Comparison of ENCODE assay signal across 8 cellular contexts in the genomic region with DNA sequence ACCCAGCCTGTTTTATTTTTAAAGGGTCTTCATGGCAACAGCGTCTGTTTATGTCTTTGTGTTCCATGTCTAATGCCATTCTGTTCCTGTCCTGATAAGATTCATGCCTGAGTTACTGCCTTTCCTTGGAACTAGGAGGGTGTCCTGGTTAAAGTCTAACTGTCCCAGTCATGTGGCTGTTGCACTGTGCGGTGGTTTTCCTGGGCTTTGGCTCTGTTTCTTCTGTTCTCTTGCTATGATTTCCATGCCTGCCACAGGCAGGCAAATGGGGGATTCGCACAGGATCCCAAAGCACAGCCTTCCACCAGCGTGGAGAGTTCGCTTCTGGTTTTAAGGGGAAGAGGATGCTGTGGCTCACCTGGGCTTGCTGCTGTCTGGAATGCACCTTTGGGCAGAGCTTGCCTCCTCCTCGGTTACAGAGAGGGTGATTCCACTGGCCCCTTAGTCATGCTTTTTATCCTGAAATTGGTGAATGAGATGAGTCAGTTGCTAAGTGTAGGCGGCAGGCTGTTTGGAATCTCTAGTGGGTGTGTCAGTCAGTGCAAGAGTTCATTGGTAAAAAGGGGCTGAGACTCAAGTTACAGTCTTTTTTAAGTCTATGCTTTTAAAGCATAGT.
DNase-seq lines count a peak whose midpoint lies in the region; ATAC-seq, FAIRE-seq and TF ChIP-seq lines count a peak whose summit lies in the region.

No MANE protein-coding gene starts in this region.

- H3K36me3 ChIP-seq in ACC112 (ENCODE audit: insufficient read depth, low read length) (no peaks in the 10 kb centered on the region), adrenal gland (replicated peaks in 1 of 2) (no peaks in the 10 kb centered on the region), small intestine (ENCODE audit: control insufficient read depth in 2 of 2, insufficient read depth in 2 of 2, low read length in 2 of 2) (peaks cover 0 to 3% of the 10 kb centered on the region in 2 donors)

- H3K9me3 ChIP-seq in adrenal gland (replicated peaks in 1 of 3) (no peaks in the 10 kb centered on the region), right cardiac atrium (ENCODE audit: control insufficient read depth, low read length) (no peaks in the 10 kb centered on the region), small intestine (ENCODE audit: control insufficient read depth, low read depth) (no peaks in the 10 kb centered on the region)

- TF ChIP-seq CTCF in HFF-Myc (IDR thresholded peaks at IDR 0.05; ENCODE audit: low read depth, low read length, missing control alignments) (no peak), adrenal gland (IDR thresholded peaks at IDR 0.05) (no peak), GM10248 (IDR thresholded peaks at IDR 0.05; ENCODE audit: control extremely low read depth, extremely low read depth, low read depth, missing control alignments) (no peak)

- DNase-seq in HFF-Myc (ENCODE audit: extremely low read depth, low read depth) (peak; percentile 78), adrenal gland (peak in 6 of 7 donors; percentile 58 to 77 (median 66)), right cardiac atrium (no peak), small intestine (peak; percentile 89), NCI-H1092 (lab: John Stamatoyannopoulos, UW) (no peak), GM10248 (ENCODE audit: extremely low spot score) (no peak)

- TF ChIP-seq POLR2A in adrenal gland (IDR thresholded peaks at IDR 0.05): no peak

- H3K27me3 ChIP-seq in ACC112 (ENCODE audit: insufficient read depth, low read length) (no peaks in the 10 kb centered on the region), adrenal gland (no peaks in the 10 kb centered on the region), right cardiac atrium (ENCODE audit: control insufficient read depth, insufficient read depth) (no peaks in the 10 kb centered on the region), small intestine (ENCODE audit: control insufficient read depth in 2 of 2, insufficient read depth in 2 of 2, low read length in 2 of 2) (no peaks in the 10 kb centered on the region)

- POLR2A ChIA-PET in GM10248 (lab: Yijun Ruan, JAX): no interaction called here

- CTCF ChIA-PET in GM10248 (lab: Yijun Ruan, JAX): interaction anchor here (21.9 kb wide), 1 partner anchor 11 kb away, joined by 276 read pairs; no protein-coding TSS in a partner anchor

- WGBS in adrenal gland, 4 donors: 31 to 46% (median 40%) methylated on average over 7 of the region's 7 CpGs
- WGBS in right cardiac atrium: 31% methylated on average over 7 of the region's 7 CpGs
- 11 to 38% (median 27%) methylated on average over 7 of the region's 7 CpGs for WGBS in small intestine, 3 donors

- intact Hi-C loops in adrenal gland (cut with DNase I) (no loop called here), right cardiac atrium (cut with DNase I) (no loop called here)

- H3K4me3 ChIP-seq in ACC112 (ENCODE audit: low read depth, low read length): no peak overlapping the region
- no peak overlapping the region for H3K4me3 ChIP-seq in HFF-Myc (replicated peaks; ENCODE audit: low read depth, low read length)
- no peak overlapping the region for H3K4me3 ChIP-seq in adrenal gland
- H3K4me3 ChIP-seq in right cardiac atrium (ENCODE audit: low read length): no peak overlapping the region
- H3K4me3 ChIP-seq in small intestine (ENCODE audit: low read depth in 1 of 2, low read length in 2 of 2): no peak overlapping the region

- no peak overlapping the region for H2AFZ ChIP-seq in ACC112 (ENCODE audit: low read length, unreplicated experiment)

- no peaks in the 10 kb centered on the region for H3K79me2 ChIP-seq in ACC112 (ENCODE audit: control insufficient read depth, insufficient read depth, low read length, unreplicated experiment)

- FAIRE-seq in small intestine (lab: Jason Lieb, UNC): no peak

- H3K27ac ChIP-seq in ACC112 (ENCODE audit: low read depth, low read length): peak overlapping the region; percentile 59
- H3K27ac ChIP-seq in adrenal gland: peak overlapping the region in 3 of 5 donors; percentile 13 to 58 (median 39)
- peak overlapping the region; percentile 50 for H3K27ac ChIP-seq in right cardiac atrium (ENCODE audit: low read length)
- H3K27ac ChIP-seq in small intestine (ENCODE audit: low read depth in 1 of 2, low read length in 1 of 2): peak overlapping the region; percentile 93 to 95

- peak; percentile 79 to 86 for ATAC-seq in right cardiac atrium
- no peak for ATAC-seq in HG02642 (IDR thresholded peaks at IDR 0.05; ENCODE audit: poor library complexity, unreplicated experiment)

- H3K4me1 ChIP-seq in ACC112 (ENCODE audit: control insufficient read depth, insufficient read depth, low read length, unreplicated experiment) (peaks cover 10% of the 10 kb centered on the region), adrenal gland (replicated peaks in 1 of 2) (peaks cover 0 to 15% of the 10 kb centered on the region in 2 donors), right cardiac atrium (ENCODE audit: control insufficient read depth, insufficient read depth, low read length) (peaks cover 19% of the 10 kb centered on the region), small intestine (ENCODE audit: control insufficient read depth in 2 of 2, insufficient read depth in 1 of 2, low read depth in 1 of 2, low read length in 1 of 2) (peaks cover 3 to 10% of the 10 kb centered on the region in 2 donors)

Comparison
In these comparisons a context has a peak if more than half of its experiments do, and no peak if none do; other contexts are left out.
1. H3K27ac ChIP-seq: peak in every context shown above with its lines; median percentile 94 in small intestine; 59 in ACC112; 50 in right cardiac atrium; 39 in adrenal gland.
2. DNase-seq: peak in HFF-Myc (single experiment), adrenal gland (6 of 7) and small intestine (single experiment); none in right cardiac atrium (0 of 3), NCI-H1092 (single experiment) and GM10248 (single experiment).